10 cellular contexts compared by ENCODE assay signal in genomic region chr6:42118162-42119001, GRCh38. TPM values are rescaled to one million over a fixed set of nuclear protein-coding genes. Genes with fewer than 3 reads are reported as not detected.
DNase-seq lines count a peak whose midpoint lies in the region; ATAC-seq and TF ChIP-seq lines count a peak whose summit lies in the region.
"Had no signal": no experiment of that assay in that cellular context is flagged by ENCODE, and none has a peak within 500 bp of the region (broad histone marks: within the 10 kb centered on the region; RNA-seq: fewer than 3 reads in every experiment).

No MANE protein-coding gene starts in this region.

- H3K27me3 ChIP-seq in Caco-2 (replicated peaks; ENCODE audit: control insufficient read depth, insufficient read depth, low read length): no peaks in the 10 kb centered on the region
- H3K27me3 ChIP-seq in esophagus (ENCODE audit: control insufficient read depth in 1 of 2, insufficient read depth in 2 of 2, low read length in 2 of 2): no peaks in the 10 kb centered on the region
- H3K27me3 ChIP-seq in neuronal stem cell (ENCODE audit: control insufficient read depth in 3 of 3, insufficient read depth in 3 of 3, low read depth in 1 of 3, low read length in 3 of 3): peaks cover 0 to 5% (median 0%) of the 10 kb centered on the region in 3 experiments
- H3K27me3 ChIP-seq in spleen (replicated peaks in 1 of 7): peaks cover 0 to 6% (median 0%) of the 10 kb centered on the region in 7 donors

- no peak overlapping the region for H3K4me3 Mint-ChIP-seq in Caco-2 (ENCODE audit: unreplicated experiment)
- H3K4me3 Mint-ChIP-seq in activated T-cell treated with anti-CD3 and anti-CD28 coated beads, Interleukin-2, amount 50 U/mL, for 24 hours: no peak overlapping the region
- H3K4me3 Mint-ChIP-seq: activated T-cell treated with anti-CD3 and anti-CD28 coated beads, Interleukin-2, amount 50 U/mL, for 72 hours had no signal

- H3K27ac Mint-ChIP-seq in Caco-2 (ENCODE audit: unreplicated experiment): peak overlapping the region; percentile 25
- H3K27ac Mint-ChIP-seq in activated T-cell treated with anti-CD3 and anti-CD28 coated beads, Interleukin-2, amount 50 U/mL, for 24 hours: no peak overlapping the region
- H3K27ac Mint-ChIP-seq: activated T-cell treated with anti-CD3 and anti-CD28 coated beads, Interleukin-2, amount 50 U/mL, for 72 hours had no signal

- peak overlapping the region; percentile 71 for H2AK5ac ChIP-seq in neuronal stem cell (ENCODE audit: low read depth, low read length)

- H3K18ac ChIP-seq in neuronal stem cell (ENCODE audit: low read length): peak overlapping the region; percentile 70

- intact Hi-C loops in Caco-2 (cut with micrococcal nuclease; ENCODE audit: unreplicated experiment): loop anchor here (2.0 kb wide), 1 partner anchor 18 kb away; no protein-coding TSS in a partner anchor
- intact Hi-C loops in spleen (cut with DNase I; ENCODE audit: low total_unique reads): no loop called here

- H2BK12ac ChIP-seq in neuronal stem cell (ENCODE audit: low read length): peak overlapping the region; percentile 23

- ATAC-seq in GM21447 (IDR thresholded peaks at IDR 0.05; ENCODE audit: unreplicated experiment): no peak
- ATAC-seq: activated T-cell treated with anti-CD3 and anti-CD28 coated beads, Interleukin-2, amount 50 U/mL, for 72 hours had no signal

- DNase-seq in Caco-2: peak; percentile 64 to 81
- DNase-seq in NCI-H526 (lab: John Stamatoyannopoulos, UW): peak; percentile 30 to 67
- no peak for DNase-seq in neuronal stem cell (ENCODE audit: low spot score)
- DNase-seq in stimulated activated CD4-positive, alpha-beta T cell treated with anti-CD3 and anti-CD28 coated beads, Interleukin-4, amount 100 ng/mL, for 24 hours: no peak
- DNase-seq in spleen: no peak
- no peak for DNase-seq in activated T-cell treated with anti-CD3 and anti-CD28 coated beads, Interleukin-2, amount 50 U/mL, for 24 hours
- DNase-seq: activated T-cell treated with anti-CD3 and anti-CD28 coated beads, Interleukin-2, amount 50 U/mL, for 72 hours; stimulated activated naive CD4-positive, alpha-beta T cell treated with Interleukin-2 at 50 U/mL for 16 hours had no signal

- no peaks in the 10 kb centered on the region for H3K9me3 Mint-ChIP-seq in Caco-2 (ENCODE audit: unreplicated experiment)
- no peaks in the 10 kb centered on the region for H3K9me3 Mint-ChIP-seq in activated T-cell treated with anti-CD3 and anti-CD28 coated beads, Interleukin-2, amount 50 U/mL, for 24 hours
- H3K9me3 Mint-ChIP-seq: activated T-cell treated with anti-CD3 and anti-CD28 coated beads, Interleukin-2, amount 50 U/mL, for 72 hours had no signal

- no peaks in the 10 kb centered on the region; the same call in none of the 2 replicates for H3K36me3 ChIP-seq in Caco-2 (ENCODE audit: control insufficient read depth, insufficient read depth, low read length)
- peaks cover 0 to 1% of the 10 kb centered on the region in 2 donors for H3K36me3 ChIP-seq in esophagus (ENCODE audit: control insufficient read depth in 2 of 2, insufficient read depth in 2 of 2, low read length in 1 of 2)
- H3K36me3 ChIP-seq in neuronal stem cell (replicated peaks in 1 of 2; ENCODE audit: control insufficient read depth in 2 of 2, insufficient read depth in 2 of 2, low read length in 2 of 2): no peaks in the 10 kb centered on the region
- H3K36me3 ChIP-seq in spleen: no peaks in the 10 kb centered on the region

- H2BK5ac ChIP-seq in neuronal stem cell (ENCODE audit: low read length): peak overlapping the region; percentile 46

- POLR2A ChIA-PET in Caco-2 (lab: Charles Lee): interaction anchor here (0.6 to 1.1 kb wide), 6 partner anchors 10 to 602 kb away, joined by 3 to 19 read pairs (median 5); partner anchors contain the start of gene C6orf132

- peak overlapping the region; percentile 25 for H3K14ac ChIP-seq in neuronal stem cell (ENCODE audit: low read length)

- H4K8ac ChIP-seq in neuronal stem cell (ENCODE audit: low read depth, low read length): no peak overlapping the region

- H3K4ac ChIP-seq in neuronal stem cell (ENCODE audit: low read length): peak overlapping the region; percentile 56

- H3K27ac ChIP-seq in esophagus (ENCODE audit: low read depth in 2 of 2, low read length in 1 of 2) (peak overlapping the region; percentile 88 to 98), neuronal stem cell (replicated peaks; ENCODE audit: low read length) (no peak overlapping the region), spleen (no peak overlapping the region)

- CTCF ChIA-PET in Caco-2 (lab: Charles Lee): interaction anchor here (0.6 to 0.7 kb wide), 4 partner anchors 96 to 384 kb away, joined by 3 to 6 read pairs (median 4); no protein-coding TSS in a partner anchor

- no peak overlapping the region for H2BK15ac ChIP-seq in neuronal stem cell (ENCODE audit: low read length)

- H4K91ac ChIP-seq in neuronal stem cell (ENCODE audit: low read depth, low read length, poor library complexity): no peak overlapping the region

- WGBS in esophagus, 2 donors: 25 to 29% methylated on average over 10 of the region's 10 CpGs
- WGBS in neuronal stem cell (ENCODE audit: extremely low coverage in 2 of 2, insufficient read length in 2 of 2, insufficient replicate concordance in 1 of 2), 2 donors: no CpG with 5 or more reads among the region's 10 CpGs
- 67 to 80% (median 71%) methylated on average over 8 to 10 of the region's 10 CpGs for WGBS in spleen, 5 donors

- peaks cover 15% of the 10 kb centered on the region for H3K4me1 Mint-ChIP-seq in Caco-2 (ENCODE audit: low read depth, unreplicated experiment)
- peaks cover 2% of the 10 kb centered on the region for H3K4me1 Mint-ChIP-seq in activated T-cell treated with anti-CD3 and anti-CD28 coated beads, Interleukin-2, amount 50 U/mL, for 24 hours (ENCODE audit: low read depth)

- H3K27me3 Mint-ChIP-seq in Caco-2 (ENCODE audit: insufficient read depth, unreplicated experiment): no peaks in the 10 kb centered on the region
- H3K27me3 Mint-ChIP-seq in activated T-cell treated with anti-CD3 and anti-CD28 coated beads, Interleukin-2, amount 50 U/mL, for 24 hours: peaks cover 3% of the 10 kb centered on the region

- TF ChIP-seq POLR2A in spleen (IDR thresholded peaks at IDR 0.05): no peak

- no peak overlapping the region for H2BK120ac ChIP-seq in neuronal stem cell (ENCODE audit: low read depth, low read length)

- H3K9me3 ChIP-seq in Caco-2 (no peaks in the 10 kb centered on the region), esophagus (ENCODE audit: control insufficient read depth in 2 of 2, insufficient read depth in 1 of 2, low read depth in 1 of 2, low read length in 1 of 2) (no peaks in the 10 kb centered on the region), neuronal stem cell (replicated peaks in 1 of 2; ENCODE audit: control insufficient read depth in 2 of 2, insufficient read depth in 1 of 2, low read depth in 1 of 2, low read length in 2 of 2) (no peaks in the 10 kb centered on the region), spleen (no peaks in the 10 kb centered on the region)

- peak overlapping the region; percentile 96 for H3K23ac ChIP-seq in neuronal stem cell (ENCODE audit: low read depth, low read length, poor library complexity)

- H3K9ac ChIP-seq in neuronal stem cell (ENCODE audit: low read depth, low read length, poor library complexity): no peak overlapping the region

- H3K4me1 ChIP-seq in Caco-2: peaks cover 25% of the 10 kb centered on the region
- peaks cover 4 to 21% of the 10 kb centered on the region in 2 donors for H3K4me1 ChIP-seq in esophagus (ENCODE audit: control insufficient read depth in 2 of 2, insufficient read depth in 2 of 2, low read length in 1 of 2)
- no peaks in the 10 kb centered on the region for H3K4me1 ChIP-seq in neuronal stem cell (ENCODE audit: control insufficient read depth in 2 of 2, insufficient read depth in 1 of 2, low read depth in 1 of 2, low read length in 2 of 2)
- no peaks in the 10 kb centered on the region for H3K4me1 ChIP-seq in spleen

- H2AFZ ChIP-seq in neuronal stem cell (ENCODE audit: low read length): no peak overlapping the region

- no peak overlapping the region for H3K4me2 ChIP-seq in neuronal stem cell (ENCODE audit: insufficient read depth, low read length, poor library complexity, severe bottlenecking)

- BruUV-seq in Caco-2 (replicated peaks; lab: Mats Ljungman, UMichigan): no TSS peak

- H3K4me3 ChIP-seq in Caco-2 (ENCODE audit: low read depth, low read length) (no peak overlapping the region), esophagus (ENCODE audit: low read depth in 1 of 2, low read length in 2 of 2) (no peak overlapping the region), neuronal stem cell (ENCODE audit: low read length in 2 of 2) (no peak overlapping the region), spleen (no peak overlapping the region)

- H3K79me1 ChIP-seq in neuronal stem cell (ENCODE audit: low read depth, low read length): no peaks in the 10 kb centered on the region

- TF ChIP-seq CTCF in Caco-2 (IDR thresholded peaks at IDR 0.05; ENCODE audit: insufficient read depth in 1 of 2, low read depth in 1 of 2, low read length in 1 of 2, severe bottlenecking in 1 of 2, unreplicated experiment in 1 of 2) (no peak), spleen (IDR thresholded peaks at IDR 0.05 in 8 of 11, conservative IDR thresholded peaks at IDR 0.05 in 3 of 11) (no peak)

- H3K36me3 Mint-ChIP-seq in Caco-2 (ENCODE audit: insufficient read depth, unreplicated experiment): peaks cover 78% of the 10 kb centered on the region
- H3K36me3 Mint-ChIP-seq in activated T-cell treated with anti-CD3 and anti-CD28 coated beads, Interleukin-2, amount 50 U/mL, for 24 hours (ENCODE audit: low read depth): no peaks in the 10 kb centered on the region

RNA-seq across cellular contexts. Expression of gene C6orf132, which starts 24.0 kb away (rescaled TPM):
- 56.2 and 61.2 TPM in 2 replicates for total RNA-seq in Caco-2 (2022)
- polyA plus RNA-seq in esophagus: 100 to 1,000 TPM; 150 to 357 TPM
- 0.39 TPM for polyA plus RNA-seq in neuronal stem cell (2013, experiment 1 of 2)
- polyA plus RNA-seq in neuronal stem cell (2013, experiment 2 of 2): 0.39 TPM
- under 1 TPM in 4 of 7 donors, not detected in 3; 0.05 to 0.27 (median 0.19) TPM for total RNA-seq in spleen
- polyA plus RNA-seq in spleen: under 1 TPM; 0.11 to 0.17 (median 0.13) TPM

RNA-seq across cellular contexts. Expression of gene GUCA1A, which starts 54.8 kb away (rescaled TPM):
- not detected in 2 replicates for total RNA-seq in Caco-2 (2022)
- polyA plus RNA-seq in esophagus: not detected
- 2.2 TPM for polyA plus RNA-seq in neuronal stem cell (2013, experiment 1 of 2)
- 2.8 TPM for polyA plus RNA-seq in neuronal stem cell (2013, experiment 2 of 2)
- not detected for total RNA-seq in spleen
- under 1 TPM in 1 of 3 donors, not detected in 2; 0.11 TPM for polyA plus RNA-seq in spleen

Comparison
In these comparisons a context has a peak if more than half of its experiments do, and no peak if none do; other contexts are left out.
1. DNase-seq: peak in Caco-2 (2 of 2) and NCI-H526 (2 of 2); none in neuronal stem cell (single experiment), stimulated activated CD4-positive, alpha-beta T cell treated with anti-CD3 and anti-CD28 coated beads, Interleukin-4, amount 100 ng/mL, for 24 hours (single experiment), spleen (single experiment) and activated T-cell treated with anti-CD3 and anti-CD28 coated beads, Interleukin-2, amount 50 U/mL, for 24 hours (single experiment).
2. H3K27ac ChIP-seq: peak in esophagus (2 of 2); none in neuronal stem cell (single experiment) and spleen (0 of 8).
3. RNA of gene C6orf132, which starts 24.0 kb away (total RNA-seq): 56.2 to 61.2 TPM in Caco-2; 0.05 to 0.27 TPM in spleen; every median in the first group is over 10 times any median in the second.